In genomic region chr7:51067757-51068156, GRCh38 we compare ENCODE assay signal across 8 cellular contexts.
DNase-seq lines count a peak whose midpoint lies in the region; ATAC-seq, FAIRE-seq and TF ChIP-seq lines count a peak whose summit lies in the region.

No MANE protein-coding gene starts in this region.

- no peaks in the 10 kb centered on the region for H3K36me3 ChIP-seq in osteoblast (ENCODE audit: insufficient read depth, low read length)
- H3K36me3 ChIP-seq in aorta (ENCODE audit: control insufficient read depth in 1 of 2, insufficient read depth in 2 of 2, low read length in 1 of 2) = no peaks in the 10 kb centered on the region

- peak; percentile 84 for TF ChIP-seq CTCF in fibroblast of villous mesenchyme (IDR thresholded peaks at IDR 0.05; ENCODE audit: insufficient read depth, low read depth, low read length)
- peak; percentile 90 for TF ChIP-seq CTCF in osteoblast (IDR thresholded peaks at IDR 0.05; ENCODE audit: extremely low read depth, low read depth, low read length)

- intact Hi-C loops in aorta (cut with DNase I) = loop anchor here (2.0 to 10.0 kb wide), 4 partner anchors 273 to 603 kb away; no protein-coding TSS in a partner anchor

- H3K4me2 ChIP-seq in osteoblast (ENCODE audit: insufficient read depth, low read length) = peak overlapping the region; percentile 67

- H2AFZ ChIP-seq in osteoblast (ENCODE audit: low read length) = peak overlapping the region; percentile 81

- FAIRE-seq in GM12891 (lab: Jason Lieb, UNC) = no peak

- WGBS in aorta, 2 donors = 19 to 25% methylated on average over 7 of the region's 7 CpGs

- H3K27ac ChIP-seq in osteoblast (ENCODE audit: low read depth, low read length) (no peak overlapping the region), aorta (ENCODE audit: low read depth in 1 of 2, low read length in 2 of 2) (no peak overlapping the region)

- DNase-seq in DMS153 (lab: John Stamatoyannopoulos, UW) = peak; percentile 29
- peak; percentile 14 for DNase-seq in NCI-H460 (ENCODE audit: extremely low read depth, low read depth)
- peak; percentile 14 for DNase-seq in activated T-cell treated with anti-CD3 and anti-CD28 coated beads for 48 hours (ENCODE audit: low read depth)
- peak; percentile 80 for DNase-seq in fibroblast of villous mesenchyme (ENCODE audit: low read depth)
- peak; percentile 92 for DNase-seq in osteoblast (ENCODE audit: insufficient read length, low spot score, missing footprints)
- no peak for DNase-seq in aorta
- DNase-seq in GM12891 (ENCODE audit: insufficient read length, low spot score) = no peak

- H3K4me1 ChIP-seq in osteoblast (ENCODE audit: insufficient read depth, low read length) = no peaks in the 10 kb centered on the region
- H3K4me1 ChIP-seq in aorta (ENCODE audit: control insufficient read depth in 1 of 2, insufficient read depth in 2 of 2, low read length in 2 of 2) = no peaks in the 10 kb centered on the region

- no peak for TF ChIP-seq POLR2A in GM12891 (IDR thresholded peaks at IDR 0.05; ENCODE audit: low read depth, low read length)

- no peaks in the 10 kb centered on the region for H3K79me2 ChIP-seq in osteoblast (ENCODE audit: insufficient read depth, low read length)

- no peaks in the 10 kb centered on the region for H4K20me1 ChIP-seq in osteoblast (ENCODE audit: insufficient read depth, low read length)

- ATAC-seq in HG02588 (IDR thresholded peaks at IDR 0.05; ENCODE audit: unreplicated experiment) (peak; percentile 50), aorta (ENCODE audit: low FRiP score) (peak; percentile 40)

- no peaks in the 10 kb centered on the region for H3K9me3 ChIP-seq in osteoblast (ENCODE audit: low read depth, low read length)
- H3K9me3 ChIP-seq in aorta (ENCODE audit: control insufficient read depth, low read length) = no peaks in the 10 kb centered on the region

- H3K27me3 ChIP-seq in osteoblast (ENCODE audit: insufficient read depth, low read length) (no peaks in the 10 kb centered on the region), aorta (ENCODE audit: control insufficient read depth in 1 of 2, insufficient read depth in 2 of 2, low read length in 1 of 2) (no peaks in the 10 kb centered on the region)

- no peak overlapping the region for H3K4me3 ChIP-seq in fibroblast of villous mesenchyme (ENCODE audit: low read depth, low read length)
- peak overlapping the region; percentile 55 for H3K4me3 ChIP-seq in osteoblast (ENCODE audit: insufficient read depth, low read length)
- H3K4me3 ChIP-seq in aorta (ENCODE audit: low read length in 2 of 2) = no peak overlapping the region

TF ChIP-seq in GM12891, 5 proteins besides CTCF, POLR2A, EP300 and RAD21:
- TF ChIP-seq POLR2AphosphoS5 (IDR thresholded peaks at IDR 0.05; ENCODE audit: low read depth, low read length) (no peak), SPI1 (IDR thresholded peaks at IDR 0.05; ENCODE audit: low read depth, low read length) (no peak), POU2F2 (IDR thresholded peaks at IDR 0.05; ENCODE audit: low read depth, low read length) (no peak), TAF1 (IDR thresholded peaks at IDR 0.05; ENCODE audit: low read depth, low read length) (no peak), PAX5 (IDR thresholded peaks at IDR 0.05; ENCODE audit: insufficient read depth, low read length, severe bottlenecking) (no peak)

Comparison
In these comparisons a context has a peak if more than half of its experiments do, and no peak if none do; other contexts are left out.
1. DNase-seq: peak in DMS153 (single experiment), NCI-H460 (single experiment), activated T-cell treated with anti-CD3 and anti-CD28 coated beads for 48 hours (single experiment), fibroblast of villous mesenchyme (single experiment) and osteoblast (single experiment); none in aorta (0 of 2) and GM12891 (single experiment).